Comparison of ENCODE assay signal across 9 cellular contexts in the genomic region with DNA sequence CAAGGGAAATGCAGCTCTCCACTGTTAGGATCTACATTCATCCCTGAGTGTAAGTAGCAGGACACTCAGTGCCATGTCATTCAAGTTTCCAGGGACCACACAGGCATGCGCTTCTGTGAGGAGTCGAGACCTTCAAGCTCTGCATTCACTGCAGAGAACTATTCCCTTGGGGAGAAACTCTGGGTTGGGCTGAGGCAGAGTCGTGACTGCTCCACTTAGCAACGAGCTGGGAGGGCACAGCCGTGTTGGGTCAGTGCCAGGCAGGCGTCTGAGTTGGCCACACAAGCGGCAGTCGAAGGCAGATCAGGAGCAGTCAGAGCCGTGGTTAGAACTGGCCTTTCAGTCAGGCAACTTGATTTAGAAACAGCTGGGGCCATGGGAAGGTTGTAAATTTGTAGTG. TPM values are rescaled to one million over a fixed set of nuclear protein-coding genes. Genes with fewer than 3 reads are reported as not detected.
DNase-seq lines count a peak whose midpoint lies in the region; ATAC-seq and TF ChIP-seq lines count a peak whose summit lies in the region.
"Had no signal": no experiment of that assay in that cellular context is flagged by ENCODE, and none has a peak within 500 bp of the region (broad histone marks: within the 10 kb centered on the region; RNA-seq: fewer than 3 reads in every experiment).

No MANE protein-coding gene starts in this region.

- no peak overlapping the region for H3K4me3 Mint-ChIP-seq in activated naive CD4-positive, alpha-beta T cell treated with anti-CD3 and anti-CD28 coated beads, Interleukin-2, amount 10 ng/mL, durations not matched to agents 7 days and 5 days
- no peak overlapping the region for H3K4me3 Mint-ChIP-seq in effector memory CD8-positive, alpha-beta T cell

- DNase-seq in AG20443 (ENCODE audit: low spot score): peak; percentile 79
- DNase-seq in NCI-H2029 treated with DMSO at 0.1 percent for 48 hours (lab: John Stamatoyannopoulos, UW): peak; percentile 43
- DNase-seq in foreskin fibroblast: peak; percentile 61 to 67
- DNase-seq in occipital lobe (lab: John Stamatoyannopoulos, UW): peak; percentile 63
- DNase-seq in activated naive CD4-positive, alpha-beta T cell treated with anti-CD3 and anti-CD28 coated beads, Interleukin-2, amount 10 ng/mL, durations not matched to agents 7 days and 5 days: no peak
- no peak for DNase-seq in effector memory CD8-positive, alpha-beta T cell
- DNase-seq: stimulated activated CD4-positive, alpha-beta T cell treated with anti-CD3 and anti-CD28 coated beads, Interleukin-1b, Interleukin-23, amount 100 ng/mL, for 48 hours had no signal

- H3K36me3 Mint-ChIP-seq in activated naive CD4-positive, alpha-beta T cell treated with anti-CD3 and anti-CD28 coated beads, Interleukin-2, amount 10 ng/mL, durations not matched to agents 7 days and 5 days: no peaks in the 10 kb centered on the region
- no peaks in the 10 kb centered on the region for H3K36me3 Mint-ChIP-seq in effector memory CD8-positive, alpha-beta T cell (ENCODE audit: insufficient read depth)

- no peaks in the 10 kb centered on the region for H3K4me1 Mint-ChIP-seq in activated naive CD4-positive, alpha-beta T cell treated with anti-CD3 and anti-CD28 coated beads, Interleukin-2, amount 10 ng/mL, durations not matched to agents 7 days and 5 days
- no peaks in the 10 kb centered on the region for H3K4me1 Mint-ChIP-seq in effector memory CD8-positive, alpha-beta T cell (ENCODE audit: low read depth in 2 of 2)

- ATAC-seq in GM21576 (IDR thresholded peaks at IDR 0.05; ENCODE audit: unreplicated experiment): no peak
- no peak for ATAC-seq in effector memory CD8-positive, alpha-beta T cell (replicated peaks)
- ATAC-seq in GM21825 (IDR thresholded peaks at IDR 0.05; ENCODE audit: unreplicated experiment): no peak

- CTCF ChIA-PET in activated naive CD4-positive, alpha-beta T cell treated with anti-CD3 and anti-CD28 coated beads, Interleukin-2, amount 10 ng/mL, durations not matched to agents 7 days and 5 days (lab: Charles Lee): interaction anchor here (2.0 to 2.6 kb wide), 2 partner anchors 12 to 26 kb away, joined by 9 read pairs; a partner anchor contains a TSS

- no peaks in the 10 kb centered on the region for H3K9me3 Mint-ChIP-seq in activated naive CD4-positive, alpha-beta T cell treated with anti-CD3 and anti-CD28 coated beads, Interleukin-2, amount 10 ng/mL, durations not matched to agents 7 days and 5 days
- no peaks in the 10 kb centered on the region for H3K9me3 Mint-ChIP-seq in effector memory CD8-positive, alpha-beta T cell

- no peak overlapping the region for H3K27ac Mint-ChIP-seq in activated naive CD4-positive, alpha-beta T cell treated with anti-CD3 and anti-CD28 coated beads, Interleukin-2, amount 10 ng/mL, durations not matched to agents 7 days and 5 days
- H3K27ac Mint-ChIP-seq in effector memory CD8-positive, alpha-beta T cell: no peak overlapping the region

- no peak for TF ChIP-seq CTCF in foreskin fibroblast (IDR thresholded peaks at IDR 0.05; ENCODE audit: low read depth, low read length)

- H3K4me3 ChIP-seq in foreskin fibroblast (ENCODE audit: low read depth in 1 of 2, low read length in 2 of 2): no peak overlapping the region

- peaks cover 9% of the 10 kb centered on the region for H3K27me3 Mint-ChIP-seq in activated naive CD4-positive, alpha-beta T cell treated with anti-CD3 and anti-CD28 coated beads, Interleukin-2, amount 10 ng/mL, durations not matched to agents 7 days and 5 days
- no peaks in the 10 kb centered on the region for H3K27me3 Mint-ChIP-seq in effector memory CD8-positive, alpha-beta T cell

RNA-seq across cellular contexts. Expression of a gene that starts 14.7 kb away (rescaled TPM):
- 2.8 TPM for total RNA-seq in occipital lobe

RNA-seq across cellular contexts. Expression of a gene that starts 26.1 kb away (rescaled TPM):
- 43.7 TPM for total RNA-seq in occipital lobe

RNA-seq across cellular contexts. Expression of a gene that starts 55.3 kb away (rescaled TPM):
- total RNA-seq in occipital lobe: 10.5 TPM

Comparison
In these comparisons a context has a peak if more than half of its experiments do, and no peak if none do; other contexts are left out.
1. DNase-seq: peak in AG20443 (single experiment), NCI-H2029 treated with DMSO at 0.1 percent for 48 hours (single experiment), foreskin fibroblast (2 of 2) and occipital lobe (single experiment); none in activated naive CD4-positive, alpha-beta T cell treated with anti-CD3 and anti-CD28 coated beads, Interleukin-2, amount 10 ng/mL, durations not matched to agents 7 days and 5 days (single experiment) and effector memory CD8-positive, alpha-beta T cell (0 of 3).